ENCODE assay signal across 1 cellular context in the genomic region with DNA sequence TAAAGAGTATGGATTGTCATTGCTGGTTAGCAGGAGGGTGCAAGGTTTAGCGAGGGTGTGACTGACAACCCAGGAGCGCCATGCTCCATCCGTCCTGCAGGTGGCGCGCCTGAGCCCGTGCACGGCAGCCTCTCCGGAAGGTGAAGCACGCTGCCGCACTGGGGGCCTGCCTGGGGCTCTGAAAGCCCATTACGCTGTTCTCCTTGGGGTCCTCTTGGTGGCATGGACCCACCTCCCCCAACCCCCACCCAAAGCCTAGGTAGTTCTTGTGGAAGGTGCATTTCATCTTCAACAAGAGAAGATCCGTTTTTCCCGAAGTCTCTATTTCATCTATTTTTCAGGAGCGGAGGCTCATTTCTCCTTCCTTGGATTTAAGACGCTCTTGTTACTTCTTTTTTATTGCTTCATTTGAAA.
A peak's percentile ranks its signal among the peaks of the same experiment; 100 is the strongest.
TF ChIP-seq lines count a peak whose summit lies in the region.

No MANE protein-coding gene starts in this region.

TF ChIP-seq in HepG2, 621 proteins besides CTCF, POLR2A, EP300 and RAD21 (continued from another document and continues in another):
- TF ChIP-seq, protein P1, sequence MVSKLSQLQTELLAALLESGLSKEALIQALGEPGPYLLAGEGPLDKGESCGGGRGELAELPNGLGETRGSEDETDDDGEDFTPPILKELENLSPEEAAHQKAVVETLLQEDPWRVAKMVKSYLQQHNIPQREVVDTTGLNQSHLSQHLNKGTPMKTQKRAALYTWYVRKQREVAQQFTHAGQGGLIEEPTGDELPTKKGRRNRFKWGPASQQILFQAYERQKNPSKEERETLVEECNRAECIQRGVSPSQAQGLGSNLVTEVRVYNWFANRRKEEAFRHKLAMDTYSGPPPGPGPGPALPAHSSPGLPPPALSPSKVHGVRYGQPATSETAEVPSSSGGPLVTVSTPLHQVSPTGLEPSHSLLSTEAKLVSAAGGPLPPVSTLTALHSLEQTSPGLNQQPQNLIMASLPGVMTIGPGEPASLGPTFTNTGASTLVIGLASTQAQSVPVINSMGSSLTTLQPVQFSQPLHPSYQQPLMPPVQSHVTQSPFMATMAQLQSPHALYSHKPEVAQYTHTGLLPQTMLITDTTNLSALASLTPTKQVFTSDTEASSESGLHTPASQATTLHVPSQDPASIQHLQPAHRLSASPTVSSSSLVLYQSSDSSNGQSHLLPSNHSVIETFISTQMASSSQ (IDR thresholded peaks at IDR 0.05; ENCODE audit: low read depth): no peak
- TF ChIP-seq, protein P1 (CRISPR knock-in tag; IDR thresholded peaks at IDR 0.05; ENCODE audit: borderline replicate concordance): no peak
- TF ChIP-seq ZFP90 (CRISPR knock-in tag; IDR thresholded peaks at IDR 0.05; ENCODE audit: borderline replicate concordance): no peak
- no peak for TF ChIP-seq IKZF1 (IDR thresholded peaks at IDR 0.05)
- peak; percentile 29; the same call in 1 of the 2 replicates for TF ChIP-seq ZNF501 (CRISPR knock-in tag; IDR thresholded peaks at IDR 0.05)
- TF ChIP-seq, protein P2, sequence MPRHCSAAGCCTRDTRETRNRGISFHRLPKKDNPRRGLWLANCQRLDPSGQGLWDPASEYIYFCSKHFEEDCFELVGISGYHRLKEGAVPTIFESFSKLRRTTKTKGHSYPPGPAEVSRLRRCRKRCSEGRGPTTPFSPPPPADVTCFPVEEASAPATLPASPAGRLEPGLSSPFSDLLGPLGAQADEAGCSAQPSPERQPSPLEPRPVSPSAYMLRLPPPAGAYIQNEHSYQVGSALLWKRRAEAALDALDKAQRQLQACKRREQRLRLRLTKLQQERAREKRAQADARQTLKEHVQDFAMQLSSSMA (CRISPR knock-in tag; IDR thresholded peaks at IDR 0.05): no peak
- peak; percentile 77; the same call in 1 of the 2 replicates for TF ChIP-seq ETV5 (CRISPR knock-in tag; IDR thresholded peaks at IDR 0.05; ENCODE audit: borderline replicate concordance)
- no peak for TF ChIP-seq ZNF577 (CRISPR knock-in tag; IDR thresholded peaks at IDR 0.05; ENCODE audit: borderline replicate concordance, low read depth)
- 0 out of 2 replicates have a peak, but pooled peaks have one; percentile 16 for TF ChIP-seq MED1 (CRISPR knock-in tag; IDR thresholded peaks at IDR 0.05)
- TF ChIP-seq, protein P3, sequence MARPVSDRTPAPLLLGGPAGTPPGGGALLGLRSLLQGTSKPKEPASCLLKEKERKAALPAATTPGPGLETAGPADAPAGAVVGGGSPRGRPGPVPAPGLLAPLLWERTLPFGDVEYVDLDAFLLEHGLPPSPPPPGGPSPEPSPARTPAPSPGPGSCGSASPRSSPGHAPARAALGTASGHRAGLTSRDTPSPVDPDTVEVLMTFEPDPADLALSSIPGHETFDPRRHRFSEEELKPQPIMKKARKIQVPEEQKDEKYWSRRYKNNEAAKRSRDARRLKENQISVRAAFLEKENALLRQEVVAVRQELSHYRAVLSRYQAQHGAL (CRISPR knock-in tag; IDR thresholded peaks at IDR 0.05; ENCODE audit: not compliant biosample characterization): no peak
- TF ChIP-seq, protein P4, sequence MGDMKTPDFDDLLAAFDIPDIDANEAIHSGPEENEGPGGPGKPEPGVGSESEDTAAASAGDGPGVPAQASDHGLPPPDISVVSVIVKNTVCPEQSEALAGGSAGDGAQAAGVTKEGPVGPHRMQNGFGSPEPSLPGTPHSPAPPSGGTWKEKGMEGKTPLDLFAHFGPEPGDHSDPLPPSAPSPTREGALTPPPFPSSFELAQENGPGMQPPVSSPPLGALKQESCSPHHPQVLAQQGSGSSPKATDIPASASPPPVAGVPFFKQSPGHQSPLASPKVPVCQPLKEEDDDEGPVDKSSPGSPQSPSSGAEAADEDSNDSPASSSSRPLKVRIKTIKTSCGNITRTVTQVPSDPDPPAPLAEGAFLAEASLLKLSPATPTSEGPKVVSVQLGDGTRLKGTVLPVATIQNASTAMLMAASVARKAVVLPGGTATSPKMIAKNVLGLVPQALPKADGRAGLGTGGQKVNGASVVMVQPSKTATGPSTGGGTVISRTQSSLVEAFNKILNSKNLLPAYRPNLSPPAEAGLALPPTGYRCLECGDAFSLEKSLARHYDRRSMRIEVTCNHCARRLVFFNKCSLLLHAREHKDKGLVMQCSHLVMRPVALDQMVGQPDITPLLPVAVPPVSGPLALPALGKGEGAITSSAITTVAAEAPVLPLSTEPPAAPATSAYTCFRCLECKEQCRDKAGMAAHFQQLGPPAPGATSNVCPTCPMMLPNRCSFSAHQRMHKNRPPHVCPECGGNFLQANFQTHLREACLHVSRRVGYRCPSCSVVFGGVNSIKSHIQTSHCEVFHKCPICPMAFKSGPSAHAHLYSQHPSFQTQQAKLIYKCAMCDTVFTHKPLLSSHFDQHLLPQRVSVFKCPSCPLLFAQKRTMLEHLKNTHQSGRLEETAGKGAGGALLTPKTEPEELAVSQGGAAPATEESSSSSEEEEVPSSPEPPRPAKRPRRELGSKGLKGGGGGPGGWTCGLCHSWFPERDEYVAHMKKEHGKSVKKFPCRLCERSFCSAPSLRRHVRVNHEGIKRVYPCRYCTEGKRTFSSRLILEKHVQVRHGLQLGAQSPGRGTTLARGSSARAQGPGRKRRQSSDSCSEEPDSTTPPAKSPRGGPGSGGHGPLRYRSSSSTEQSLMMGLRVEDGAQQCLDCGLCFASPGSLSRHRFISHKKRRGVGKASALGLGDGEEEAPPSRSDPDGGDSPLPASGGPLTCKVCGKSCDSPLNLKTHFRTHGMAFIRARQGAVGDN (CRISPR knock-in tag; IDR thresholded peaks at IDR 0.05): 0 out of 2 replicates have a peak, but pooled peaks have one; percentile 45
- TF ChIP-seq SALL2 (CRISPR knock-in tag; IDR thresholded peaks at IDR 0.05): peak; percentile 45; the same call in 1 of the 2 replicates
- TF ChIP-seq, protein P5, sequence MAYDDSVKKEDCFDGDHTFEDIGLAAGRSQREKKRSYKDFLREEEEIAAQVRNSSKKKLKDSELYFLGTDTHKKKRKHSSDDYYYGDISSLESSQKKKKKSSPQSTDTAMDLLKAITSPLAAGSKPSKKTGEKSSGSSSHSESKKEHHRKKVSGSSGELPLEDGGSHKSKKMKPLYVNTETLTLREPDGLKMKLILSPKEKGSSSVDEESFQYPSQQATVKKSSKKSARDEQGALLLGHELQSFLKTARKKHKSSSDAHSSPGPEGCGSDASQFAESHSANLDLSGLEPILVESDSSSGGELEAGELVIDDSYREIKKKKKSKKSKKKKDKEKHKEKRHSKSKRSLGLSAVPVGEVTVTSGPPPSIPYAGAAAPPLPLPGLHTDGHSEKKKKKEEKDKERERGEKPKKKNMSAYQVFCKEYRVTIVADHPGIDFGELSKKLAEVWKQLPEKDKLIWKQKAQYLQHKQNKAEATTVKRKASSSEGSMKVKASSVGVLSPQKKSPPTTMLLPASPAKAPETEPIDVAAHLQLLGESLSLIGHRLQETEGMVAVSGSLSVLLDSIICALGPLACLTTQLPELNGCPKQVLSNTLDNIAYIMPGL (CRISPR knock-in tag; IDR thresholded peaks at IDR 0.05; ENCODE audit: borderline replicate concordance in 1 of 2, low read depth in 1 of 2): peak; percentile 35 to 51; a peak in 1 of 4 replicates
- TF ChIP-seq ARNT2 (CRISPR knock-in tag; IDR thresholded peaks at IDR 0.05; ENCODE audit: low read depth): no peak
- no peak for TF ChIP-seq PITX1 (CRISPR knock-in tag; IDR thresholded peaks at IDR 0.05)
- TF ChIP-seq, protein P6, sequence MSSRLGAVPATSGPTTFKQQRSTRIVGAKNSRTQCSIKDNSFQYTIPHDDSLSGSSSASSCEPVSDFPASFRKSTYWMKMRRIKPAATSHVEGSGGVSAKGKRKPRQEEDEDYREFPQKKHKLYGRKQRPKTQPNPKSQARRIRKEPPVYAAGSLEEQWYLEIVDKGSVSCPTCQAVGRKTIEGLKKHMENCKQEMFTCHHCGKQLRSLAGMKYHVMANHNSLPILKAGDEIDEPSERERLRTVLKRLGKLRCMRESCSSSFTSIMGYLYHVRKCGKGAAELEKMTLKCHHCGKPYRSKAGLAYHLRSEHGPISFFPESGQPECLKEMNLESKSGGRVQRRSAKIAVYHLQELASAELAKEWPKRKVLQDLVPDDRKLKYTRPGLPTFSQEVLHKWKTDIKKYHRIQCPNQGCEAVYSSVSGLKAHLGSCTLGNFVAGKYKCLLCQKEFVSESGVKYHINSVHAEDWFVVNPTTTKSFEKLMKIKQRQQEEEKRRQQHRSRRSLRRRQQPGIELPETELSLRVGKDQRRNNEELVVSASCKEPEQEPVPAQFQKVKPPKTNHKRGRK (CRISPR knock-in tag; IDR thresholded peaks at IDR 0.05): no peak
- TF ChIP-seq, protein P7, sequence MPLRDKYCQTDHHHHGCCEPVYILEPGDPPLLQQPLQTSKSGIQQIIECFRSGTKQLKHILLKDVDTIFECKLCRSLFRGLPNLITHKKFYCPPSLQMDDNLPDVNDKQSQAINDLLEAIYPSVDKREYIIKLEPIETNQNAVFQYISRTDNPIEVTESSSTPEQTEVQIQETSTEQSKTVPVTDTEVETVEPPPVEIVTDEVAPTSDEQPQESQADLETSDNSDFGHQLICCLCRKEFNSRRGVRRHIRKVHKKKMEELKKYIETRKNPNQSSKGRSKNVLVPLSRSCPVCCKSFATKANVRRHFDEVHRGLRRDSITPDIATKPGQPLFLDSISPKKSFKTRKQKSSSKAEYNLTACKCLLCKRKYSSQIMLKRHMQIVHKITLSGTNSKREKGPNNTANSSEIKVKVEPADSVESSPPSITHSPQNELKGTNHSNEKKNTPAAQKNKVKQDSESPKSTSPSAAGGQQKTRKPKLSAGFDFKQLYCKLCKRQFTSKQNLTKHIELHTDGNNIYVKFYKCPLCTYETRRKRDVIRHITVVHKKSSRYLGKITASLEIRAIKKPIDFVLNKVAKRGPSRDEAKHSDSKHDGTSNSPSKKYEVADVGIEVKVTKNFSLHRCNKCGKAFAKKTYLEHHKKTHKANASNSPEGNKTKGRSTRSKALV (CRISPR knock-in tag; IDR thresholded peaks at IDR 0.05): no peak
- TF ChIP-seq ZNF230 (CRISPR knock-in tag; IDR thresholded peaks at IDR 0.05): no peak
- TF ChIP-seq ZMYM2 (CRISPR knock-in tag; IDR thresholded peaks at IDR 0.05): no peak
- no peak for TF ChIP-seq SOX6 (IDR thresholded peaks at IDR 0.05)
- 0 out of 2 replicates have a peak, but pooled peaks have one; percentile 14 for TF ChIP-seq SOX6 (CRISPR knock-in tag; IDR thresholded peaks at IDR 0.05)
- TF ChIP-seq, protein P8, sequence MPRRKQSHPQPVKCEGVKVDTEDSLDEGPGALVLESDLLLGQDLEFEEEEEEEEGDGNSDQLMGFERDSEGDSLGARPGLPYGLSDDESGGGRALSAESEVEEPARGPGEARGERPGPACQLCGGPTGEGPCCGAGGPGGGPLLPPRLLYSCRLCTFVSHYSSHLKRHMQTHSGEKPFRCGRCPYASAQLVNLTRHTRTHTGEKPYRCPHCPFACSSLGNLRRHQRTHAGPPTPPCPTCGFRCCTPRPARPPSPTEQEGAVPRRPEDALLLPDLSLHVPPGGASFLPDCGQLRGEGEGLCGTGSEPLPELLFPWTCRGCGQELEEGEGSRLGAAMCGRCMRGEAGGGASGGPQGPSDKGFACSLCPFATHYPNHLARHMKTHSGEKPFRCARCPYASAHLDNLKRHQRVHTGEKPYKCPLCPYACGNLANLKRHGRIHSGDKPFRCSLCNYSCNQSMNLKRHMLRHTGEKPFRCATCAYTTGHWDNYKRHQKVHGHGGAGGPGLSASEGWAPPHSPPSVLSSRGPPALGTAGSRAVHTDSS (CRISPR knock-in tag; conservative IDR thresholded peaks at IDR 0.05): no peak
- TF ChIP-seq DNMT1 (CRISPR knock-in tag; IDR thresholded peaks at IDR 0.05): no peak
- 0 out of 2 replicates have a peak, but pooled peaks have one; percentile 18 for TF ChIP-seq RBAK (CRISPR knock-in tag; IDR thresholded peaks at IDR 0.05)
- TF ChIP-seq ZIK1 (CRISPR knock-in tag; IDR thresholded peaks at IDR 0.05; ENCODE audit: borderline replicate concordance, low read depth): peak; percentile 84
- TF ChIP-seq TEAD3 (CRISPR knock-in tag; optimal IDR thresholded peaks at IDR 0.05; ENCODE audit: borderline replicate concordance): peak; percentile 38
- TF ChIP-seq SALL1 (CRISPR knock-in tag; IDR thresholded peaks at IDR 0.05): peak; percentile 46
- TF ChIP-seq, protein P9, sequence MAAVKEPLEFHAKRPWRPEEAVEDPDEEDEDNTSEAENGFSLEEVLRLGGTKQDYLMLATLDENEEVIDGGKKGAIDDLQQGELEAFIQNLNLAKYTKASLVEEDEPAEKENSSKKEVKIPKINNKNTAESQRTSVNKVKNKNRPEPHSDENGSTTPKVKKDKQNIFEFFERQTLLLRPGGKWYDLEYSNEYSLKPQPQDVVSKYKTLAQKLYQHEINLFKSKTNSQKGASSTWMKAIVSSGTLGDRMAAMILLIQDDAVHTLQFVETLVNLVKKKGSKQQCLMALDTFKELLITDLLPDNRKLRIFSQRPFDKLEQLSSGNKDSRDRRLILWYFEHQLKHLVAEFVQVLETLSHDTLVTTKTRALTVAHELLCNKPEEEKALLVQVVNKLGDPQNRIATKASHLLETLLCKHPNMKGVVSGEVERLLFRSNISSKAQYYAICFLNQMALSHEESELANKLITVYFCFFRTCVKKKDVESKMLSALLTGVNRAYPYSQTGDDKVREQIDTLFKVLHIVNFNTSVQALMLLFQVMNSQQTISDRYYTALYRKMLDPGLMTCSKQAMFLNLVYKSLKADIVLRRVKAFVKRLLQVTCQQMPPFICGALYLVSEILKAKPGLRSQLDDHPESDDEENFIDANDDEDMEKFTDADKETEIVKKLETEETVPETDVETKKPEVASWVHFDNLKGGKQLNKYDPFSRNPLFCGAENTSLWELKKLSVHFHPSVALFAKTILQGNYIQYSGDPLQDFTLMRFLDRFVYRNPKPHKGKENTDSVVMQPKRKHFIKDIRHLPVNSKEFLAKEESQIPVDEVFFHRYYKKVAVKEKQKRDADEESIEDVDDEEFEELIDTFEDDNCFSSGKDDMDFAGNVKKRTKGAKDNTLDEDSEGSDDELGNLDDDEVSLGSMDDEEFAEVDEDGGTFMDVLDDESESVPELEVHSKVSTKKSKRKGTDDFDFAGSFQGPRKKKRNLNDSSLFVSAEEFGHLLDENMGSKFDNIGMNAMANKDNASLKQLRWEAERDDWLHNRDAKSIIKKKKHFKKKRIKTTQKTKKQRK (IDR thresholded peaks at IDR 0.05; ENCODE audit: low read length): no peak
- no peak for TF ChIP-seq NFIB (CRISPR knock-in tag; IDR thresholded peaks at IDR 0.05; ENCODE audit: borderline replicate concordance)
- TF ChIP-seq HOXA3 (CRISPR knock-in tag; IDR thresholded peaks at IDR 0.05): peak; percentile 42; the same call in 1 of the 2 replicates
- TF ChIP-seq ZNF256 (CRISPR knock-in tag; conservative IDR thresholded peaks at IDR 0.05): no peak
